8 cellular contexts compared by ENCODE assay signal in genomic region chr11:10490398-10491232, GRCh38. TPM values are rescaled to one million over a fixed set of nuclear protein-coding genes. Genes with fewer than 3 reads are reported as not detected.
DNase-seq lines count a peak whose midpoint lies in the region; ATAC-seq and TF ChIP-seq lines count a peak whose summit lies in the region.

No MANE protein-coding gene starts in this region.

- DNase-seq in 8988T (peak; percentile 56), HT1080 (ENCODE audit: low read depth) (peak; percentile 94), cardiac fibroblast (ENCODE audit: low read depth in 2 of 2) (peak; percentile 92 to 99), kidney glomerular epithelial cell (lab: John Stamatoyannopoulos, UW) (peak; percentile 91), glutamatergic neuron (no peak), WERI-Rb-1 (no peak)
- no peak for DNase-seq in stimulated activated naive B cell treated with anti-CD40 and anti-IgM and Interleukin-4, amounts not matched to agents 10 μg/mL and 1 μg/mL and 100 μg/mL, for 72 hours

- no peak overlapping the region for H3K4me3 Mint-ChIP-seq in stimulated activated naive B cell treated with anti-CD40 and anti-IgM and Interleukin-4, amounts not matched to agents 10 μg/mL and 1 μg/mL and 100 μg/mL, for 72 hours
- no peak overlapping the region for H3K4me3 Mint-ChIP-seq in glutamatergic neuron (ENCODE audit: unreplicated experiment)

- H3K4me3 ChIP-seq in cardiac fibroblast (replicated peaks in 1 of 2; ENCODE audit: low read depth in 2 of 2, low read length in 2 of 2) (no peak overlapping the region), WERI-Rb-1 (ENCODE audit: low read depth, low read length) (no peak overlapping the region)

- peaks cover 59 to 93% of the 10 kb centered on the region in 2 donors for H3K36me3 Mint-ChIP-seq in stimulated activated naive B cell treated with anti-CD40 and anti-IgM and Interleukin-4, amounts not matched to agents 10 μg/mL and 1 μg/mL and 100 μg/mL, for 72 hours
- peaks cover 12% of the 10 kb centered on the region for H3K36me3 Mint-ChIP-seq in glutamatergic neuron (ENCODE audit: unreplicated experiment)

- no peak overlapping the region for H3K27ac ChIP-seq in WERI-Rb-1

- H3K27me3 ChIP-seq in WERI-Rb-1 (ENCODE audit: insufficient read depth, low read depth, severe bottlenecking), result no peaks in the 10 kb centered on the region

- no peak for ATAC-seq in stimulated activated naive B cell treated with anti-CD40 and anti-IgM and Interleukin-4, amounts not matched to agents 10 μg/mL and 1 μg/mL and 100 μg/mL, for 72 hours (replicated peaks)
- no peak for ATAC-seq in GM19467 (IDR thresholded peaks at IDR 0.05; ENCODE audit: unreplicated experiment)

- H3K27ac Mint-ChIP-seq in stimulated activated naive B cell treated with anti-CD40 and anti-IgM and Interleukin-4, amounts not matched to agents 10 μg/mL and 1 μg/mL and 100 μg/mL, for 72 hours, result peak overlapping the region; percentile 96
- no peak overlapping the region for H3K27ac Mint-ChIP-seq in glutamatergic neuron (ENCODE audit: unreplicated experiment)

- H3K27me3 Mint-ChIP-seq in stimulated activated naive B cell treated with anti-CD40 and anti-IgM and Interleukin-4, amounts not matched to agents 10 μg/mL and 1 μg/mL and 100 μg/mL, for 72 hours, result no peaks in the 10 kb centered on the region
- peaks cover 2% of the 10 kb centered on the region for H3K27me3 Mint-ChIP-seq in glutamatergic neuron (ENCODE audit: unreplicated experiment)

- peaks cover 39 to 70% of the 10 kb centered on the region in 2 donors for H3K4me1 Mint-ChIP-seq in stimulated activated naive B cell treated with anti-CD40 and anti-IgM and Interleukin-4, amounts not matched to agents 10 μg/mL and 1 μg/mL and 100 μg/mL, for 72 hours
- no peaks in the 10 kb centered on the region for H3K4me1 Mint-ChIP-seq in glutamatergic neuron (ENCODE audit: low read depth, unreplicated experiment)

- peaks cover 6% of the 10 kb centered on the region for H3K9me3 ChIP-seq in WERI-Rb-1 (ENCODE audit: severe bottlenecking)

- peaks cover 1 to 5% of the 10 kb centered on the region in 2 donors for H3K9me3 Mint-ChIP-seq in stimulated activated naive B cell treated with anti-CD40 and anti-IgM and Interleukin-4, amounts not matched to agents 10 μg/mL and 1 μg/mL and 100 μg/mL, for 72 hours
- no peaks in the 10 kb centered on the region for H3K9me3 Mint-ChIP-seq in glutamatergic neuron (ENCODE audit: unreplicated experiment)

- TF ChIP-seq CTCF in cardiac fibroblast (IDR thresholded peaks at IDR 0.05; ENCODE audit: low read depth, low read length) (no peak), glutamatergic neuron (IDR thresholded peaks at IDR 0.05; ENCODE audit: partially characterized antibody, unreplicated experiment) (no peak), WERI-Rb-1 (IDR thresholded peaks at IDR 0.05; ENCODE audit: low read depth, low read length) (no peak)

- H3K36me3 ChIP-seq in WERI-Rb-1, result peaks cover 89% of the 10 kb centered on the region

RNA-seq across cellular contexts. Expression of gene AMPD3, which starts 35.6 kb away (rescaled TPM):
- 4.5 and 6.8 TPM in 2 replicates for total RNA-seq in HT1080 (2014; rRNA removed; shearing (Covaris generic))
- 8.6 and 9.7 TPM in 2 replicates for polyA plus RNA-seq in HT1080 (2015; cell fraction: cytosol; rRNA removed)
- polyA plus RNA-seq in HT1080 (2015; cell fraction: nucleus; rRNA removed), result 24.8 and 26.1 TPM in 2 replicates
- 0.44 TPM for total RNA-seq in glutamatergic neuron (ENCODE audit: unreplicated experiment)

RNA-seq across cellular contexts. Expression of gene RNF141, which starts 50.4 kb away (rescaled TPM):
- 8.6 and 11.0 TPM in 2 replicates for total RNA-seq in HT1080 (2014; rRNA removed; shearing (Covaris generic))
- 21.9 and 24.6 TPM in 2 replicates for polyA plus RNA-seq in HT1080 (2015; cell fraction: cytosol; rRNA removed)
- polyA plus RNA-seq in HT1080 (2015; cell fraction: nucleus; rRNA removed), result 10.1 and 10.8 TPM in 2 replicates
- total RNA-seq in glutamatergic neuron (ENCODE audit: unreplicated experiment), result 14.2 TPM

Comparison
In these comparisons a context has a peak if more than half of its experiments do, and no peak if none do; other contexts are left out.
1. DNase-seq: peak in 8988T (single experiment), HT1080 (single experiment), cardiac fibroblast (2 of 2) and kidney glomerular epithelial cell (single experiment); none in stimulated activated naive B cell treated with anti-CD40 and anti-IgM and Interleukin-4, amounts not matched to agents 10 μg/mL and 1 μg/mL and 100 μg/mL, for 72 hours (single experiment), glutamatergic neuron (single experiment) and WERI-Rb-1 (single experiment).